ENCODE assay signal across 12 cellular contexts in genomic region chr12:96347130-96347699, GRCh38. TPM values are rescaled to one million over a fixed set of nuclear protein-coding genes. Genes with fewer than 3 reads are reported as not detected.
DNase-seq lines count a peak whose midpoint lies in the region; ATAC-seq and TF ChIP-seq lines count a peak whose summit lies in the region.
"Had no signal": no experiment of that assay in that cellular context is flagged by ENCODE, and none has a peak within 500 bp of the region (broad histone marks: within the 10 kb centered on the region; RNA-seq: fewer than 3 reads in every experiment).

No MANE protein-coding gene starts in this region.

- WGBS in esophagus muscularis mucosa = 30% methylated on average over 5 of the region's 5 CpGs

- DNase-seq in CMK (ENCODE audit: low read depth) (peak; percentile 12), T-cell (no peak), esophagus muscularis mucosa (ENCODE audit: extremely low spot score) (no peak), osteoblast (ENCODE audit: insufficient read length, low spot score, missing footprints) (no peak), retina (no peak), putamen (ENCODE audit: low spot score) (no peak)
- DNase-seq: DMS79, NCI-H1092, SHP77 had no signal

- TF ChIP-seq POLR2A in esophagus muscularis mucosa (IDR thresholded peaks at IDR 0.05; ENCODE audit: low read depth) = no peak

- H2AFZ ChIP-seq in osteoblast (ENCODE audit: low read length) = no peak overlapping the region

- peaks cover 5 to 23% (median 20%) of the 10 kb centered on the region in 3 donors for H3K9me3 Mint-ChIP-seq in T-cell

- H3K4me1 Mint-ChIP-seq in T-cell = peaks cover 71 to 84% (median 79%) of the 10 kb centered on the region in 3 donors

- no peaks in the 10 kb centered on the region for H3K27me3 ChIP-seq in esophagus muscularis mucosa
- H3K27me3 ChIP-seq in osteoblast (ENCODE audit: insufficient read depth, low read length) = no peaks in the 10 kb centered on the region

- H3K4me3 ChIP-seq in esophagus muscularis mucosa = peak overlapping the region; percentile 33 to 40 (median 33)
- peak overlapping the region; percentile 34 for H3K4me3 ChIP-seq in osteoblast (ENCODE audit: insufficient read depth, low read length)

- TF ChIP-seq CTCF in esophagus muscularis mucosa (IDR thresholded peaks at IDR 0.05) (no peak), osteoblast (IDR thresholded peaks at IDR 0.05; ENCODE audit: extremely low read depth, low read depth, low read length) (no peak)

- no peak for TF ChIP-seq EP300 in esophagus muscularis mucosa (IDR thresholded peaks at IDR 0.05)

- peak overlapping the region; percentile 71 to 84 for H3K27ac Mint-ChIP-seq in T-cell

- H3K4me1 ChIP-seq in esophagus muscularis mucosa (peaks cover 10 to 53% (median 47%) of the 10 kb centered on the region in 4 donors), osteoblast (ENCODE audit: insufficient read depth, low read length) (peaks cover 4% of the 10 kb centered on the region)

- H3K9me3 ChIP-seq in esophagus muscularis mucosa = peaks cover 0 to 22% (median 20%) of the 10 kb centered on the region in 4 donors
- H3K9me3 ChIP-seq in osteoblast (ENCODE audit: low read depth, low read length) = no peaks in the 10 kb centered on the region

- H3K36me3 Mint-ChIP-seq in T-cell = peaks cover 35% of the 10 kb centered on the region

- intact Hi-C loops in esophagus muscularis mucosa (cut with DNase I) = no loop called here

- ATAC-seq in T-cell (replicated peaks in 1 of 4) (peak in 1 of 4 experiments; percentile 15), HG02763 (IDR thresholded peaks at IDR 0.05; ENCODE audit: unreplicated experiment) (no peak), HG03378 (IDR thresholded peaks at IDR 0.05; ENCODE audit: unreplicated experiment) (no peak)

- CTCF ChIA-PET in T-cell (lab: Charles Lee) = interaction anchor here (0.6 to 2.3 kb wide), 10 partner anchors 8 to 149 kb away, joined by 3 to 9 read pairs (median 3); partner anchors contain the start of gene CDK17 (in 1 of the 2)

- H3K27ac ChIP-seq in esophagus muscularis mucosa (replicated peaks in 1 of 4) (peak overlapping the region; percentile 64 to 75 (median 72)), osteoblast (ENCODE audit: low read depth, low read length) (peak overlapping the region; percentile 34)

- peaks cover 31% of the 10 kb centered on the region for H4K20me1 ChIP-seq in osteoblast (ENCODE audit: insufficient read depth, low read length)

- peak overlapping the region; percentile 77 for H3K4me2 ChIP-seq in osteoblast (ENCODE audit: insufficient read depth, low read length)

- peak overlapping the region; percentile 51 to 62 (median 60) for H3K4me3 Mint-ChIP-seq in T-cell
- H3K4me3 Mint-ChIP-seq: neural crest cell had no signal

- POLR2A ChIA-PET in T-cell (lab: Charles Lee) = interaction anchor here (0.5 to 2.0 kb wide), 13 partner anchors 9 to 552 kb away, joined by 3 to 11 read pairs (median 3); no protein-coding TSS in a partner anchor

- no peaks in the 10 kb centered on the region for H3K27me3 Mint-ChIP-seq in T-cell

- H3K79me2 ChIP-seq in osteoblast (ENCODE audit: insufficient read depth, low read length) = peaks cover 98% of the 10 kb centered on the region

- H3K36me3 ChIP-seq in esophagus muscularis mucosa (peaks cover 0 to 5% (median 0%) of the 10 kb centered on the region in 4 donors), osteoblast (ENCODE audit: insufficient read depth, low read length) (peaks cover 10% of the 10 kb centered on the region)

RNA-seq across cellular contexts. Expression of gene CDK17, which starts 53.0 kb away (rescaled TPM):
- 100 to 1,000 TPM in 1 of 5 donors, 10 to 100 TPM in 4; 56.4 to 114 (median 72.2) TPM for total RNA-seq in T-cell
- total RNA-seq in esophagus muscularis mucosa = 10 to 100 TPM; 56.2 to 96.9 (median 68.6) TPM
- 64.8 and 68.0 TPM in 2 replicates for total RNA-seq in osteoblast
